ENCODE assay signal across 11 cellular contexts in the genomic region with DNA sequence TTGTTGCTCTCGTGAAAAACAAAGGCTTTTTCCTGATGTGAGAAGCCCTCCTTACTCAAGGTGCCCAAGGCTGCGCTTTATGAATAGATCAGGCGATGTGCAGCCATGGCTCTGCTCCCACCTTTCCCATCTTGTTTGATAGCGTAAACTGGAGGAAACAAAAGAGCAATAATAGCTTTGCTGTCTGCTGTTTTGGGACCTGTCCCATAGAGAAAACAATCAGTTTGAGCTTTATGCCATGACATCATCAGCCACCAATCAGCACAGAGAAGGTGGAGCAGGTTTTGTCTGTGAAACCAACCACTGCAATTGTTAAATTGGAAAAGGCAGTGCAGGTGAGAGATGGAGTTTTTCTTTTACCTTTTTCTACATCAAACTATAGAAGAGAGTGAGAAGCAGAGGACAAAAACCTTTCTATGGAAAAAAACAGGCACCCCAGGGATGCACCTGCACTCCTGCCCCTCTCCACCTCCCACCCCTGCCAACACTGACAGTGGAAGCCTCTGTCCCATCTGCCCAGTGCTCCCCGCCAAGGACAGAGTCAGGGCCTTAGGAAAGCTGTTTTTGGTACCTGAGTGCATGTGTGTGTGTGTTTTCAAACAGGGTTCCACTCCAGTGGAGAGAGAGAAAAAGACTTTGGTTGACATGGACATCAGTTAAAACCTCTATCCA.
DNase-seq lines count a peak whose midpoint lies in the region; ATAC-seq, FAIRE-seq and TF ChIP-seq lines count a peak whose summit lies in the region.
"Had no signal": no experiment of that assay in that cellular context is flagged by ENCODE, and none has a peak within 500 bp of the region (broad histone marks: within the 10 kb centered on the region; RNA-seq: fewer than 3 reads in every experiment).

No MANE protein-coding gene starts in this region.

- peaks cover 13% of the 10 kb centered on the region for H3K4me1 ChIP-seq in HEK293 (ENCODE audit: control insufficient read depth, insufficient read depth, low read length)
- H3K4me1 ChIP-seq in kidney (ENCODE audit: control insufficient read depth in 1 of 2, insufficient read depth in 1 of 2, low read depth in 1 of 2, low read length in 2 of 2) = peaks cover 40 to 58% of the 10 kb centered on the region in 2 donors

- H3K9me3 ChIP-seq in HEK293 (ENCODE audit: control insufficient read depth, insufficient read depth, low read depth, low read length) (no peaks in the 10 kb centered on the region), kidney (ENCODE audit: control insufficient read depth in 1 of 2, low read length in 2 of 2) (no peaks in the 10 kb centered on the region)

- POLR2A ChIA-PET in HEK293 (lab: Yijun Ruan, JAX) = no interaction called here

- ATAC-seq in GM18870 (IDR thresholded peaks at IDR 0.05; ENCODE audit: unreplicated experiment) (no peak), esophagus mucosa (no peak), HG03521 (IDR thresholded peaks at IDR 0.05; ENCODE audit: unreplicated experiment) (no peak)
- ATAC-seq: CD8-positive, alpha-beta T cell had no signal

- no peak for TF ChIP-seq CTCF in HEK293 (tag by site-specific recombination; IDR thresholded peaks at IDR 0.05)
- TF ChIP-seq CTCF in kidney (IDR thresholded peaks at IDR 0.05; ENCODE audit: borderline replicate concordance, extremely low read depth, insufficient read depth) = no peak

- DNase-seq in kidney (no peak), retina (peak; percentile 44), HPDE6-E6E7 (ENCODE audit: extremely low spot score) (no peak)
- DNase-seq: activated CD4-positive, alpha-beta T cell treated with anti-CD3 and anti-CD28 coated beads, Interleukin-2, amount 10 ng/mL, durations not matched to agents 24 days and 14 days; CD8-positive, alpha-beta T cell; SW 1271 had no signal

- H3K36me3 ChIP-seq in HEK293 (ENCODE audit: control insufficient read depth in 2 of 2, insufficient read depth in 1 of 2, low read length in 2 of 2) (no peaks in the 10 kb centered on the region; a peak in 1 of 3 replicates), kidney (ENCODE audit: control insufficient read depth in 1 of 2, insufficient read depth in 2 of 2, low read length in 2 of 2) (no peaks in the 10 kb centered on the region)

- no peak overlapping the region for H3K9ac ChIP-seq in kidney (ENCODE audit: low read length in 2 of 2)

- intact Hi-C loops in kidney (cut with DNase I) = no loop called here

- no peak for FAIRE-seq in kidney (lab: Jason Lieb, UNC)

- no peak overlapping the region for H3K27ac ChIP-seq in HEK293 (ENCODE audit: extremely low read depth, low read depth, low read length)
- peak overlapping the region; percentile 53 for H3K27ac ChIP-seq in angular gyrus (ENCODE audit: low read depth, low read length)
- peak overlapping the region; percentile 68 to 75 for H3K27ac ChIP-seq in kidney (ENCODE audit: low read depth in 2 of 2, low read length in 2 of 2)

- CTCF ChIA-PET in HEK293 (lab: Yijun Ruan, JAX) = interaction anchor here (0.6 to 1.9 kb wide), 4 partner anchors 22 to 1832 kb away, joined by 3 to 8 read pairs (median 4); no protein-coding TSS in a partner anchor

- no peak overlapping the region for H3K4me3 ChIP-seq in HEK293 (ENCODE audit: low read depth, low read length)
- no peak overlapping the region for H3K4me3 ChIP-seq in kidney (ENCODE audit: low read length in 2 of 2)

TF ChIP-seq in HEK293, 187 proteins besides CTCF, POLR2A, EP300 and RAD21:
- no peak for TF ChIP-seq ZNF555 (tag by site-specific recombination; conservative IDR thresholded peaks at IDR 0.05)
- TF ChIP-seq ZNF621 (tag by site-specific recombination; IDR thresholded peaks at IDR 0.05) = no peak
- TF ChIP-seq PRDM1 (tag by site-specific recombination; IDR thresholded peaks at IDR 0.05) = 0 out of 2 replicates have a peak, but pooled peaks have one; percentile 28
- no peak for TF ChIP-seq GLIS1 (tag by site-specific recombination; IDR thresholded peaks at IDR 0.05)
- TF ChIP-seq, protein P1, sequence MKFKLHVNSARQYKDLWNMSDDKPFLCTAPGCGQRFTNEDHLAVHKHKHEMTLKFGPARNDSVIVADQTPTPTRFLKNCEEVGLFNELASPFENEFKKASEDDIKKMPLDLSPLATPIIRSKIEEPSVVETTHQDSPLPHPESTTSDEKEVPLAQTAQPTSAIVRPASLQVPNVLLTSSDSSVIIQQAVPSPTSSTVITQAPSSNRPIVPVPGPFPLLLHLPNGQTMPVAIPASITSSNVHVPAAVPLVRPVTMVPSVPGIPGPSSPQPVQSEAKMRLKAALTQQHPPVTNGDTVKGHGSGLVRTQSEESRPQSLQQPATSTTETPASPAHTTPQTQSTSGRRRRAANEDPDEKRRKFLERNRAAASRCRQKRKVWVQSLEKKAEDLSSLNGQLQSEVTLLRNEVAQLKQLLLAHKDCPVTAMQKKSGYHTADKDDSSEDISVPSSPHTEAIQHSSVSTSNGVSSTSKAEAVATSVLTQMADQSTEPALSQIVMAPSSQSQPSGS (tag by site-specific recombination; IDR thresholded peaks at IDR 0.05; ENCODE audit: low read depth) = peak; percentile 92
- peak; percentile 66 for TF ChIP-seq ZNF366 (tag by site-specific recombination; conservative IDR thresholded peaks at IDR 0.05)
- no peak for TF ChIP-seq ZNF174 (tag by site-specific recombination; IDR thresholded peaks at IDR 0.05)
- peak; percentile 56; the same call in 1 of the 2 replicates for TF ChIP-seq IKZF3 (tag by site-specific recombination; IDR thresholded peaks at IDR 0.05)
- peak; percentile 62 for TF ChIP-seq ZNF629 (tag by site-specific recombination; IDR thresholded peaks at IDR 0.05)
- TF ChIP-seq ZNF239 (tag by site-specific recombination; IDR thresholded peaks at IDR 0.05) = no peak
- TF ChIP-seq ZNF138 (tag by site-specific recombination; IDR thresholded peaks at IDR 0.05; ENCODE audit: borderline replicate concordance) = no peak
- TF ChIP-seq, protein P2, sequence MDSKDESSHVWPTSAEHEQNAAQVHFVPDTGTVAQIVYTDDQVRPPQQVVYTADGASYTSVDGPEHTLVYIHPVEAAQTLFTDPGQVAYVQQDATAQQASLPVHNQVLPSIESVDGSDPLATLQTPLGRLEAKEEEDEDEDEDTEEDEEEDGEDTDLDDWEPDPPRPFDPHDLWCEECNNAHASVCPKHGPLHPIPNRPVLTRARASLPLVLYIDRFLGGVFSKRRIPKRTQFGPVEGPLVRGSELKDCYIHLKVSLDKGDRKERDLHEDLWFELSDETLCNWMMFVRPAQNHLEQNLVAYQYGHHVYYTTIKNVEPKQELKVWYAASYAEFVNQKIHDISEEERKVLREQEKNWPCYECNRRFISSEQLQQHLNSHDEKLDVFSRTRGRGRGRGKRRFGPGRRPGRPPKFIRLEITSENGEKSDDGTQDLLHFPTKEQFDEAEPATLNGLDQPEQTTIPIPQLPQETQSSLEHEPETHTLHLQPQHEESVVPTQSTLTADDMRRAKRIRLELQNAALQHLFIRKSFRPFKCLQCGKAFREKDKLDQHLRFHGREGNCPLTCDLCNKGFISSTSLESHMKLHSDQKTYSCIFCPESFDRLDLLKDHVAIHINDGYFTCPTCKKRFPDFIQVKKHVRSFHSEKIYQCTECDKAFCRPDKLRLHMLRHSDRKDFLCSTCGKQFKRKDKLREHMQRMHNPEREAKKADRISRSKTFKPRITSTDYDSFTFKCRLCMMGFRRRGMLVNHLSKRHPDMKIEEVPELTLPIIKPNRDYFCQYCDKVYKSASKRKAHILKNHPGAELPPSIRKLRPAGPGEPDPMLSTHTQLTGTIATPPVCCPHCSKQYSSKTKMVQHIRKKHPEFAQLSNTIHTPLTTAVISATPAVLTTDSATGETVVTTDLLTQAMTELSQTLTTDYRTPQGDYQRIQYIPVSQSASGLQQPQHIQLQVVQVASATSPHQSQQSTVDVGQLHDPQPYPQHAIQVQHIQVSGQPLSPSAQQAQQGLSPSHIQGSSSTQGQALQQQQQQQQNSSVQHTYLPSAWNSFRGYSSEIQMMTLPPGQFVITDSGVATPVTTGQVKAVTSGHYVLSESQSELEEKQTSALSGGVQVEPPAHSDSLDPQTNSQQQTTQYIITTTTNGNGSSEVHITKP (tag by site-specific recombination; IDR thresholded peaks at IDR 0.05) = peak; percentile 70
- peak; percentile 78 for TF ChIP-seq FEZF1 (tag by site-specific recombination; IDR thresholded peaks at IDR 0.05)
- no peak for TF ChIP-seq ZNF341 (tag by site-specific recombination; IDR thresholded peaks at IDR 0.05; ENCODE audit: low read depth)
- TF ChIP-seq ZBTB21 (tag by site-specific recombination; IDR thresholded peaks at IDR 0.05) = no peak
- 0 out of 2 replicates have a peak, but pooled peaks have one; percentile 42 for TF ChIP-seq ZNF223 (tag by site-specific recombination; IDR thresholded peaks at IDR 0.05)
- no peak for TF ChIP-seq ZNF426 (tag by site-specific recombination; IDR thresholded peaks at IDR 0.05)
- TF ChIP-seq, protein P3, sequence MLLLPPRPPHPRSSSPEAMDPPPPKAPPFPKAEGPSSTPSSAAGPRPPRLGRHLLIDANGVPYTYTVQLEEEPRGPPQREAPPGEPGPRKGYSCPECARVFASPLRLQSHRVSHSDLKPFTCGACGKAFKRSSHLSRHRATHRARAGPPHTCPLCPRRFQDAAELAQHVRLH (tag by site-specific recombination; IDR thresholded peaks at IDR 0.05) = no peak
- TF ChIP-seq ZBTB17 (tag by site-specific recombination; IDR thresholded peaks at IDR 0.05) = 0 out of 2 replicates have a peak, but pooled peaks have one; percentile 33
TF ChIP-seq in HEK293: peak in this region for 9.
